ENCODE assay signal across 14 cellular contexts in the genomic region with DNA sequence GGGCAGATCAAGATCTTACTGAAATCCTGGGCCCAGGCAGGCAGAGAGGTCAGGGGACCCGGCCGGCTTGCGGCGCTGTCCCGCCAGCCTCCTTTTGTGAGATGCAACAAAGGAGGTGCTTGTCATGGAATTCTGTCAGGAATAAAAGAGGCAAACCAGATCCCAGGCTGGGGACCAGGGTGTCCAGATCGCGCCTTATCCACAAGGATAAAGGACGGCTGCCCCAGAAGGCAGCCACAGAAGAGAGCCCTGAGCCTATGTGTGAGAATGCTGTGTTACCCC. TPM values are rescaled to one million over a fixed set of nuclear protein-coding genes. Genes with fewer than 3 reads are reported as not detected.
DNase-seq lines count a peak whose midpoint lies in the region; FAIRE-seq and TF ChIP-seq lines count a peak whose summit lies in the region.
"Had no signal": no experiment of that assay in that cellular context is flagged by ENCODE, and none has a peak within 500 bp of the region (broad histone marks: within the 10 kb centered on the region; RNA-seq: fewer than 3 reads in every experiment).

No MANE protein-coding gene starts in this region.

- H2BK5ac ChIP-seq in H1 (ENCODE audit: low read depth, low read length) = peak overlapping the region; percentile 87

- H3K4me2 ChIP-seq in H1 (ENCODE audit: insufficient read depth in 1 of 2, low read depth in 2 of 2, low read length in 2 of 2) (peak overlapping the region; percentile 15 to 17; a peak in 2 of 4 replicates), skeletal muscle satellite cell (ENCODE audit: low read length) (peak overlapping the region; percentile 15)

- no peak overlapping the region for H2BK120ac ChIP-seq in H1 (replicated peaks; ENCODE audit: low read depth, low read length)

- TF ChIP-seq RAD21 in H1 (IDR thresholded peaks at IDR 0.05 in 1 of 2, conservative IDR thresholded peaks at IDR 0.05 in 1 of 2; ENCODE audit: low read depth in 2 of 2, low read length in 2 of 2) = no peak

- no peaks in the 10 kb centered on the region for H3K79me1 ChIP-seq in H1 (ENCODE audit: low read depth, low read length)

- no peak overlapping the region for H3K56ac ChIP-seq in H1 (replicated peaks; ENCODE audit: insufficient read length, low read depth, low read length)

- H2AFZ ChIP-seq in H1 (ENCODE audit: low read length) = no peak overlapping the region

- H3K36me3 ChIP-seq in SJSA1 (peaks cover 31% of the 10 kb centered on the region), H1 (ENCODE audit: control insufficient read depth in 2 of 4, insufficient read depth in 4 of 4, low read length in 3 of 4) (peaks cover 0 to 10% (median 3%) of the 10 kb centered on the region in 4 experiments; a peak in 7 of 8 replicates), skeletal muscle satellite cell (ENCODE audit: insufficient read depth, low read length) (peaks cover 17% of the 10 kb centered on the region), left ventricle myocardium inferior (peaks cover 26% of the 10 kb centered on the region)
- H3K36me3 ChIP-seq in effector memory CD4-positive, alpha-beta T cell (ENCODE audit: control insufficient read depth, insufficient read depth, low read length) = peaks cover 35% of the 10 kb centered on the region

- no peak overlapping the region for H3K4me3 ChIP-seq in SJSA1
- H3K4me3 ChIP-seq in H1 (ENCODE audit: extremely low read depth in 1 of 4, insufficient read depth in 2 of 4, low read depth in 3 of 4, low read length in 4 of 4) = no peak overlapping the region
- H3K4me3 ChIP-seq in skeletal muscle satellite cell (ENCODE audit: low read length) = no peak overlapping the region
- H3K4me3 ChIP-seq in effector memory CD4-positive, alpha-beta T cell (ENCODE audit: insufficient read depth, low read depth, low read length, poor library complexity, severe bottlenecking) = no peak overlapping the region
- H3K4me3 ChIP-seq in left ventricle myocardium inferior = no peak overlapping the region
- H3K4me3 ChIP-seq: upper lobe of right lung had no signal

- H3K27ac ChIP-seq in SJSA1 = peak overlapping the region; percentile 73
- H3K27ac ChIP-seq in H1 (ENCODE audit: low read depth, low read length) = peak overlapping the region; percentile 68; the same call in 1 of the 2 replicates
- no peak overlapping the region for H3K27ac ChIP-seq in effector memory CD4-positive, alpha-beta T cell (ENCODE audit: insufficient read depth, low read length, poor library complexity, severe bottlenecking)
- no peak overlapping the region for H3K27ac ChIP-seq in left ventricle myocardium inferior (replicated peaks)
- H3K27ac ChIP-seq: 22Rv1, upper lobe of right lung had no signal

- H3K9me3 ChIP-seq in SJSA1 (replicated peaks) (no peaks in the 10 kb centered on the region), H1 (ENCODE audit: insufficient read depth in 2 of 2, low read depth in 1 of 2, low read length in 1 of 2) (no peaks in the 10 kb centered on the region), skeletal muscle satellite cell (replicated peaks; ENCODE audit: low read length) (no peaks in the 10 kb centered on the region), left ventricle myocardium inferior (replicated peaks) (no peaks in the 10 kb centered on the region)
- H3K9me3 ChIP-seq in effector memory CD4-positive, alpha-beta T cell (ENCODE audit: control insufficient read depth, low read length) = no peaks in the 10 kb centered on the region
- H3K9me3 ChIP-seq: upper lobe of right lung had no signal

- no peak for TF ChIP-seq POLR2A in H1 (IDR thresholded peaks at IDR 0.05; ENCODE audit: control extremely low read depth in 1 of 2, low read depth in 2 of 2, low read length in 2 of 2)

- H4K8ac ChIP-seq in H1 (ENCODE audit: extremely low read depth, insufficient read depth, low read length) = no peak overlapping the region; the same call in 1 of the 2 replicates

- no peak overlapping the region for H2BK15ac ChIP-seq in H1 (ENCODE audit: low read length)

- POLR2A ChIA-PET in H1 (lab: Charles Lee; ENCODE audit: partially characterized antibody) = interaction anchor here (1.1 to 1.7 kb wide), 3 partner anchors 9 to 44 kb away, joined by 3 to 4 read pairs (median 3); no protein-coding TSS in a partner anchor

- peaks cover 1 to 7% of the 10 kb centered on the region in 2 experiments for H4K20me1 ChIP-seq in H1 (replicated peaks in 1 of 2; ENCODE audit: control insufficient read depth in 1 of 2, insufficient read depth in 2 of 2, low read length in 2 of 2)

- H2BK12ac ChIP-seq in H1 (ENCODE audit: low read depth, low read length) = no peak overlapping the region

- no peak for FAIRE-seq in H1 (lab: Jason Lieb, UNC)
- FAIRE-seq: G401.6 had no signal

- intact Hi-C loops in left ventricle myocardium inferior (cut with micrococcal nuclease) = no loop called here

- H3K27me3 ChIP-seq in SJSA1 (replicated peaks) = no peaks in the 10 kb centered on the region
- peaks cover 0 to 2% (median 0%) of the 10 kb centered on the region in 4 experiments; a peak in 2 of 7 replicates for H3K27me3 ChIP-seq in H1 (replicated peaks in 1 of 4; ENCODE audit: control insufficient read depth in 3 of 4, extremely low read depth in 1 of 4, insufficient read depth in 3 of 4, low read length in 3 of 4)
- no peaks in the 10 kb centered on the region for H3K27me3 ChIP-seq in skeletal muscle satellite cell (ENCODE audit: control insufficient read depth, insufficient read depth, low read length)
- no peaks in the 10 kb centered on the region for H3K27me3 ChIP-seq in effector memory CD4-positive, alpha-beta T cell (replicated peaks; ENCODE audit: control insufficient read depth, insufficient read depth, low read length, poor library complexity, severe bottlenecking)
- H3K27me3 ChIP-seq in left ventricle myocardium inferior (ENCODE audit: low read depth) = no peaks in the 10 kb centered on the region
- H3K27me3 ChIP-seq: upper lobe of right lung had no signal

- no peak overlapping the region for H3K9ac ChIP-seq in H1 (replicated peaks in 1 of 4; ENCODE audit: extremely low read depth in 1 of 4, low read depth in 3 of 4, low read length in 3 of 4)
- peak overlapping the region; percentile 38 for H3K9ac ChIP-seq in skeletal muscle satellite cell (ENCODE audit: low read depth, low read length)

- no peak overlapping the region for H2BK20ac ChIP-seq in H1 (ENCODE audit: low read length)

- 78% methylated on average over 8 of the region's 8 CpGs; no CpG with 5 or more reads in 1 of the 2 experiments for WGBS in H1 (ENCODE audit: extremely low coverage in 1 of 2, insufficient coverage in 1 of 2, insufficient read length in 1 of 2, insufficient replicate concordance in 2 of 2, low coverage in 1 of 2, low lambda C conversion rate in 2 of 2, missing lambda C conversion rate in 1 of 2), 2 experiments

- DNase-seq in DMS53 (lab: John Stamatoyannopoulos, UW) (peak; percentile 65), DMS53 treated with DMSO at 0.1 percent for 48 hours (lab: John Stamatoyannopoulos, UW; ENCODE audit: unreplicated experiment) (no peak), SJSA1 (ENCODE audit: low read depth in 1 of 2, low spot score in 2 of 2) (no peak), H1 (ENCODE audit: low read depth in 1 of 2, low spot score in 2 of 2) (no peak), NCI-H748 (lab: John Stamatoyannopoulos, UW; ENCODE audit: unreplicated experiment) (no peak), left ventricle myocardium inferior (no peak)
- DNase-seq in effector memory CD4-positive, alpha-beta T cell = no peak
- DNase-seq: occipital lobe, upper lobe of right lung had no signal

- no peak overlapping the region for H3K14ac ChIP-seq in H1 (ENCODE audit: insufficient read length)

- CTCF ChIA-PET in H1 (lab: Charles Lee; ENCODE audit: partially characterized antibody) = interaction anchor here (3.7 to 10.9 kb wide), 5 partner anchors 18 to 222 kb away, joined by 27 to 214 read pairs (median 63); partner anchors contain the start of gene CDH22

- no peaks in the 10 kb centered on the region for H3K23me2 ChIP-seq in H1 (ENCODE audit: low read depth, low read length)

- H3K4ac ChIP-seq in H1 (replicated peaks; ENCODE audit: insufficient read length, low read depth, low read length) = no peak overlapping the region

- no peak overlapping the region for H3K23ac ChIP-seq in H1 (ENCODE audit: insufficient read length)

- no peak overlapping the region for H4K91ac ChIP-seq in H1 (replicated peaks; ENCODE audit: insufficient read length, low read length)

- no peak overlapping the region for H2AK5ac ChIP-seq in H1 (ENCODE audit: low read depth, low read length)

- peak overlapping the region; percentile 48; the same call in 1 of the 2 replicates for H3K18ac ChIP-seq in H1 (ENCODE audit: extremely low read depth, low read length)

- no peak for TF ChIP-seq CTCF in H1 (IDR thresholded peaks at IDR 0.05; ENCODE audit: control extremely low read depth in 1 of 3, insufficient read depth in 1 of 3, low read depth in 1 of 3, low read length in 3 of 3)
- TF ChIP-seq CTCF in left ventricle myocardium inferior (IDR thresholded peaks at IDR 0.05; ENCODE audit: borderline replicate concordance) = no peak

- TF ChIP-seq EP300 in H1 (IDR thresholded peaks at IDR 0.05; ENCODE audit: borderline replicate concordance in 1 of 2, low read depth in 2 of 2, low read length in 2 of 2) = no peak

- no peak overlapping the region for H4K5ac ChIP-seq in H1 (ENCODE audit: insufficient read length, low read depth, low read length)

- H3K79me2 ChIP-seq in H1 (ENCODE audit: control insufficient read depth in 1 of 2, insufficient read depth in 2 of 2, low read length in 2 of 2) = no peaks in the 10 kb centered on the region

- peaks cover 16% of the 10 kb centered on the region for H3K4me1 ChIP-seq in SJSA1 (replicated peaks)
- peaks cover 0 to 27% (median 17%) of the 10 kb centered on the region in 4 experiments; a peak in 6 of 7 replicates for H3K4me1 ChIP-seq in H1 (replicated peaks in 1 of 4; ENCODE audit: control insufficient read depth in 3 of 4, insufficient read depth in 4 of 4, low read length in 3 of 4)
- peaks cover 15% of the 10 kb centered on the region for H3K4me1 ChIP-seq in skeletal muscle satellite cell (ENCODE audit: control insufficient read depth, insufficient read depth, low read length)
- no peaks in the 10 kb centered on the region for H3K4me1 ChIP-seq in effector memory CD4-positive, alpha-beta T cell (ENCODE audit: control insufficient read depth, insufficient read depth, low read length, poor library complexity, severe bottlenecking)
- peaks cover 18% of the 10 kb centered on the region for H3K4me1 ChIP-seq in left ventricle myocardium inferior
- H3K4me1 ChIP-seq: upper lobe of right lung had no signal

RNA-seq across cellular contexts. Expression of gene CDH22, which starts 42.6 kb away (rescaled TPM):
- not detected in 2 replicates for total RNA-seq in SJSA1 (2014; rRNA removed; shearing (Covaris generic))
- 0.39 and 0.46 TPM in 2 replicates for total RNA-seq in H1 (2021; fragmentation: NEBNext Ultra II Directional; extraction: Animal tissue kit (Norgen Biotek cat#: 25700))
- polyA plus RNA-seq in H1 (2011; rRNA removed) = 0.31 and 0.35 TPM in 2 replicates
- 0.21 TPM for polyA plus RNA-seq in H1 (2011; cell fraction: cytosol; rRNA removed)
- 0.48 TPM for polyA plus RNA-seq in H1 (2011; cell fraction: nucleus; rRNA removed)
- 0.16 to 0.66 TPM (median 0.48 TPM) in 3 of 4 replicates, not detected in the other for polyA plus RNA-seq in H1 (2012, experiment 1 of 2)
- polyA plus RNA-seq in H1 (2012, experiment 2 of 2) = 0.14 TPM
- polyA plus RNA-seq in H1 (2013, experiment 1 of 2) = 0.12 TPM
- 0.15 TPM for polyA plus RNA-seq in H1 (2013, experiment 2 of 2)
- 0.16 and 0.34 TPM in 2 replicates for polyA minus RNA-seq in H1 (2011; rRNA and poly(A)+ RNA removed)
- not detected for polyA minus RNA-seq in H1 (2011; cell fraction: cytosol; rRNA and poly(A)+ RNA removed)
- 0.70 TPM for polyA minus RNA-seq in H1 (2011; cell fraction: nucleus; rRNA and poly(A)+ RNA removed)
- total RNA-seq in skeletal muscle satellite cell (2012; rRNA removed) = not detected in 2 replicates
- 2.3 TPM for total RNA-seq in left ventricle myocardium inferior
- total RNA-seq: activated CD4-positive, alpha-beta T cell treated with anti-CD3 and anti-CD28 coated beads for 36 hours; epithelial cell of proximal tubule had no signal

RNA-seq across cellular contexts. Expression of gene ELMO2, which starts 55.5 kb away (rescaled TPM):
- total RNA-seq in SJSA1 (2014; rRNA removed; shearing (Covaris generic)) = 39.9 and 40.0 TPM in 2 replicates
- total RNA-seq in H1 (2021; fragmentation: NEBNext Ultra II Directional; extraction: Animal tissue kit (Norgen Biotek cat#: 25700)) = 31.1 and 39.7 TPM in 2 replicates
- polyA plus RNA-seq in H1 (2011; rRNA removed) = 34.3 and 35.6 TPM in 2 replicates
- polyA plus RNA-seq in H1 (2011; cell fraction: cytosol; rRNA removed) = 31.1 TPM
- 70.5 TPM for polyA plus RNA-seq in H1 (2011; cell fraction: nucleus; rRNA removed)
- polyA plus RNA-seq in H1 (2012, experiment 1 of 2) = 24.7 to 27.5 TPM (median 25.8 TPM) in 4 replicates
- 12.8 TPM for polyA plus RNA-seq in H1 (2012, experiment 2 of 2)
- polyA plus RNA-seq in H1 (2013, experiment 1 of 2) = 16.7 TPM
- 15.7 TPM for polyA plus RNA-seq in H1 (2013, experiment 2 of 2)
- 62.0 and 68.2 TPM in 2 replicates for polyA minus RNA-seq in H1 (2011; rRNA and poly(A)+ RNA removed)
- 22.8 TPM for polyA minus RNA-seq in H1 (2011; cell fraction: cytosol; rRNA and poly(A)+ RNA removed)
- polyA minus RNA-seq in H1 (2011; cell fraction: nucleus; rRNA and poly(A)+ RNA removed) = 38.0 TPM
- total RNA-seq in skeletal muscle satellite cell (2012; rRNA removed) = 33.5 and 36.7 TPM in 2 replicates
- 28.5 TPM for total RNA-seq in left ventricle myocardium inferior

Comparison
In these comparisons a context has a peak if more than half of its experiments do, and no peak if none do; other contexts are left out.
1. H3K27ac ChIP-seq: peak in SJSA1 (single experiment) and H1 (single experiment); none in effector memory CD4-positive, alpha-beta T cell (single experiment) and left ventricle myocardium inferior (single experiment).